Comparison of ENCODE assay signal across 13 cellular contexts in the genomic region with DNA sequence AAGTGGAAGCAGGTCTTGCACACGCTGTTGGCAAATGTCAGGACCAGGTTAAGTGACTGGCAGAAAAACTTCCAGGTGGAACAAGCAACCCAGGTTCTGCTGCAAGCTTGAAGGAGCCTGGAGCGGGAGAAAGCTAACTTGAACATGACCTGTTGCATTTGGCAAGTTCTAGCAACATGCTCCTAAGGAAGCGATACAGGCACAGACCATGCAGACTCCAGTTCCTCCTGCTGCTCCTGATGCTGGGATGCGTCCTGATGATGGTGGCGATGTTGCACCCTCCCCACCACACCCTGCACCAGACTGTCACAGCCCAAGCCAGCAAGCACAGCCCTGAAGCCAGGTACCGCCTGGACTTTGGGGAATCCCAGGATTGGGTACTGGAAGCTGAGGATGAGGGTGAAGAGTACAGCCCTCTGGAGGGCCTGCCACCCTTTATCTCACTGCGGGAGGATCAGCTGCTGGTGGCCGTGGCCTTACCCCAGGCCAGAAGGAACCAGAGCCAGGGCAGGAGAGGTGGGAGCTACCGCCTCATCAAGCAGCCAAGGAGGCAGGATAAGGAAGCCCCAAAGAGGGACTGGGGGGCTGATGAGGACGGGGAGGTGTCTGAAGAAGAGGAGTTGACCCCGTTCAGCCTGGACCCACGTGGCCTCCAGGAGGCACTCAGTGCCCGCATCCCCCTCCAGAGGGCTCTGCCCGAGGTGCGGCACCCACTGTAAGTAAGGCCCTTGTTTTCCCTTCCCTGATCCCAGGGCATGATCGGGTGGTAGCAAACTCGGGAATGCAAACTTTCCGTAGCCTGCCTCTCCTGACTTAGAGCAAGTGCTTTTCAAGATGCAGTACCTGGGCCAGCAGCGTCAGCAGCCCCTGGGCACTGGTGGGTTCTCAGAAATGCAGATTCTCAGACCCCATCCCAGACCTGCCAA. TPM values are rescaled to one million over a fixed set of nuclear protein-coding genes. Genes with fewer than 3 reads are reported as not detected.
DNase-seq lines count a peak whose midpoint lies in the region; ATAC-seq and TF ChIP-seq lines count a peak whose summit lies in the region.
"Had no signal": no experiment of that assay in that cellular context is flagged by ENCODE, and none has a peak within 500 bp of the region (broad histone marks: within the 10 kb centered on the region; RNA-seq: fewer than 3 reads in every experiment).

No MANE protein-coding gene starts in this region.

- no peak overlapping the region for H3K4me3 ChIP-seq in HEK293 (ENCODE audit: low read depth, low read length)
- peak overlapping the region; percentile 76 for H3K4me3 ChIP-seq in coronary artery
- H3K4me3 ChIP-seq in lung, result peak overlapping the region; percentile 1
- H3K4me3 ChIP-seq: SJCRH30 had no signal

- H3K4me1 ChIP-seq in HEK293 (ENCODE audit: control insufficient read depth, insufficient read depth, low read length) (no peaks in the 10 kb centered on the region; the same call in 1 of the 2 replicates), lung (ENCODE audit: control insufficient read depth in 2 of 2, insufficient read depth in 2 of 2, low read length in 2 of 2) (peaks cover 3 to 10% of the 10 kb centered on the region in 2 donors)

- DNase-seq in coronary artery (ENCODE audit: low spot score) (peak; percentile 73), lung (ENCODE audit: low spot score) (no peak), superior temporal gyrus (ENCODE audit: extremely low spot score) (peak; percentile 74), erythroblast (lab: John Stamatoyannopoulos, UW) (no peak), T-helper 9 cell (no peak)
- DNase-seq: CD4-positive, CD25-positive, alpha-beta regulatory T cell; NCI-H1048; NCI-H526 had no signal

- WGBS in lung, 2 donors, result 82 to 90% methylated on average over 19 of the region's 19 CpGs

- POLR2A ChIA-PET in HEK293 (lab: Yijun Ruan, JAX), result no interaction called here

- CTCF ChIA-PET in HEK293 (lab: Yijun Ruan, JAX), result interaction anchor here (0.7 to 10.3 kb wide), 4 partner anchors 52 to 126 kb away, joined by 3 to 167 read pairs (median 4); no protein-coding TSS in a partner anchor

- H3K27ac ChIP-seq in HEK293 (ENCODE audit: extremely low read depth, low read depth, low read length), result no peak overlapping the region
- peak overlapping the region; percentile 29 to 79 for H3K27ac ChIP-seq in coronary artery
- H3K27ac ChIP-seq in lung (ENCODE audit: low read depth in 1 of 2, low read length in 1 of 2), result peak overlapping the region in 1 of 2 donors; percentile 7
- H3K27ac ChIP-seq: SJCRH30 had no signal

- no peaks in the 10 kb centered on the region for H3K9me3 ChIP-seq in HEK293 (ENCODE audit: control insufficient read depth, insufficient read depth, low read depth, low read length)
- no peaks in the 10 kb centered on the region for H3K9me3 ChIP-seq in lung (ENCODE audit: control insufficient read depth in 2 of 2, insufficient read depth in 1 of 2, low read length in 1 of 2)
- H3K9me3 ChIP-seq: SJCRH30 had no signal

- no peaks in the 10 kb centered on the region for H3K36me3 ChIP-seq in HEK293 (ENCODE audit: control insufficient read depth in 2 of 2, insufficient read depth in 1 of 2, low read length in 2 of 2)
- no peaks in the 10 kb centered on the region for H3K36me3 ChIP-seq in lung (ENCODE audit: control insufficient read depth in 2 of 2, insufficient read depth in 2 of 2, low read length in 2 of 2)
- H3K36me3 ChIP-seq: SJCRH30 had no signal

- H3K27me3 ChIP-seq in lung (ENCODE audit: control insufficient read depth, insufficient read depth), result no peaks in the 10 kb centered on the region
- H3K27me3 ChIP-seq: SJCRH30 had no signal

- no peak for ATAC-seq in lung (ENCODE audit: insufficient read depth, low FRiP score)
- no peak for ATAC-seq in HG03457 (IDR thresholded peaks at IDR 0.05; ENCODE audit: unreplicated experiment)
- ATAC-seq in HG02884 (IDR thresholded peaks at IDR 0.05; ENCODE audit: unreplicated experiment), result no peak
- ATAC-seq: activated CD4-positive, CD25-positive, alpha-beta regulatory T cell treated with anti-CD3 and anti-CD28 coated beads, Interleukin-2, amount 50 U/mL, for 24 hours had no signal

- no peak for TF ChIP-seq POLR2A in erythroblast (IDR thresholded peaks at IDR 0.05; ENCODE audit: low read length)

- TF ChIP-seq CTCF in HEK293 (tag by site-specific recombination; IDR thresholded peaks at IDR 0.05), result no peak
- TF ChIP-seq CTCF in coronary artery (IDR thresholded peaks at IDR 0.05), result no peak
- no peak for TF ChIP-seq CTCF in lung (IDR thresholded peaks at IDR 0.05; ENCODE audit: control extremely low read depth, extremely low read depth)

TF ChIP-seq in HEK293, 187 proteins besides CTCF, POLR2A, EP300 and RAD21:
- TF ChIP-seq ZNF843 (tag by site-specific recombination; IDR thresholded peaks at IDR 0.05) (no peak), SCRT1 (tag by site-specific recombination; IDR thresholded peaks at IDR 0.05; ENCODE audit: borderline replicate concordance) (peak; percentile 65), ZNF837 (tag by site-specific recombination; IDR thresholded peaks at IDR 0.05) (no peak), EGR2 (tag by site-specific recombination; IDR thresholded peaks at IDR 0.05; ENCODE audit: low read depth) (no peak), ZNF426 (tag by site-specific recombination; IDR thresholded peaks at IDR 0.05) (no peak), SCRT2 (tag by site-specific recombination; IDR thresholded peaks at IDR 0.05) (peak; percentile 87), ZNF621 (tag by site-specific recombination; IDR thresholded peaks at IDR 0.05) (no peak), ZNF133 (tag by site-specific recombination; IDR thresholded peaks at IDR 0.05) (no peak), SP3 (tag by site-specific recombination; IDR thresholded peaks at IDR 0.05) (no peak), ZNF138 (tag by site-specific recombination; IDR thresholded peaks at IDR 0.05; ENCODE audit: borderline replicate concordance) (no peak), ZFP41 (tag by site-specific recombination; IDR thresholded peaks at IDR 0.05; ENCODE audit: borderline replicate concordance) (no peak), KLF16 (tag by site-specific recombination; IDR thresholded peaks at IDR 0.05) (no peak), ZNF626 (tag by site-specific recombination; IDR thresholded peaks at IDR 0.05) (no peak), ZNF366 (tag by site-specific recombination; conservative IDR thresholded peaks at IDR 0.05) (no peak)
- TF ChIP-seq, protein P1, sequence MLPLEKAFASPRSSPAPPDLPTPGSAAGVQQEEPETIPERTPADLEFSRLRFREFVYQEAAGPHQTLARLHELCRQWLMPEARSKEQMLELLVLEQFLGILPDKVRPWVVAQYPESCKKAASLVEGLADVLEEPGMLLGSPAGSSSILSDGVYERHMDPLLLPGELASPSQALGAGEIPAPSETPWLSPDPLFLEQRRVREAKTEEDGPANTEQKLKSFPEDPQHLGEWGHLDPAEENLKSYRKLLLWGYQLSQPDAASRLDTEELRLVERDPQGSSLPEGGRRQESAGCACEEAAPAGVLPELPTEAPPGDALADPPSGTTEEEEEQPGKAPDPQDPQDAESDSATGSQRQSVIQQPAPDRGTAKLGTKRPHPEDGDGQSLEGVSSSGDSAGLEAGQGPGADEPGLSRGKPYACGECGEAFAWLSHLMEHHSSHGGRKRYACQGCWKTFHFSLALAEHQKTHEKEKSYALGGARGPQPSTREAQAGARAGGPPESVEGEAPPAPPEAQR (tag by site-specific recombination; IDR thresholded peaks at IDR 0.05), result no peak
- TF ChIP-seq, protein P2, sequence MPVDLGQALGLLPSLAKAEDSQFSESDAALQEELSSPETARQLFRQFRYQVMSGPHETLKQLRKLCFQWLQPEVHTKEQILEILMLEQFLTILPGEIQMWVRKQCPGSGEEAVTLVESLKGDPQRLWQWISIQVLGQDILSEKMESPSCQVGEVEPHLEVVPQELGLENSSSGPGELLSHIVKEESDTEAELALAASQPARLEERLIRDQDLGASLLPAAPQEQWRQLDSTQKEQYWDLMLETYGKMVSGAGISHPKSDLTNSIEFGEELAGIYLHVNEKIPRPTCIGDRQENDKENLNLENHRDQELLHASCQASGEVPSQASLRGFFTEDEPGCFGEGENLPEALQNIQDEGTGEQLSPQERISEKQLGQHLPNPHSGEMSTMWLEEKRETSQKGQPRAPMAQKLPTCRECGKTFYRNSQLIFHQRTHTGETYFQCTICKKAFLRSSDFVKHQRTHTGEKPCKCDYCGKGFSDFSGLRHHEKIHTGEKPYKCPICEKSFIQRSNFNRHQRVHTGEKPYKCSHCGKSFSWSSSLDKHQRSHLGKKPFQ (tag by site-specific recombination; IDR thresholded peaks at IDR 0.05), result no peak
- TF ChIP-seq, protein P3, sequence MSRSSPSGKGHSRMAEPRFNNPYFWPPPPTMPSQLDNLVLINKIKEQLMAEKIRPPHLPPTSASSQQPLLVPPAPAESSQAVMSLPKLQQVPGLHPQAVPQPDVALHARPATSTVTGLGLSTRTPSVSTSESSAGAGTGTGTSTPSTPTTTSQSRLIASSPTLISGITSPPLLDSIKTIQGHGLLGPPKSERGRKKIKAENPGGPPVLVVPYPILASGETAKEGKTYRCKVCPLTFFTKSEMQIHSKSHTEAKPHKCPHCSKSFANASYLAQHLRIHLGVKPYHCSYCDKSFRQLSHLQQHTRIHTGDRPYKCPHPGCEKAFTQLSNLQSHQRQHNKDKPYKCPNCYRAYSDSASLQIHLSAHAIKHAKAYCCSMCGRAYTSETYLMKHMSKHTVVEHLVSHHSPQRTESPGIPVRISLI (tag by site-specific recombination; IDR thresholded peaks at IDR 0.05), result no peak

RNA-seq across cellular contexts. Expression of a gene that starts 0.8 kb away (rescaled TPM):
- 1 to 10 TPM; 2.8 to 9.7 TPM for total RNA-seq in lung
- 1 to 10 TPM; 6.8 to 8.4 TPM for polyA plus RNA-seq in lung
- total RNA-seq: CD4-positive, CD25-positive, alpha-beta regulatory T cell had no signal
- polyA plus RNA-seq: CD4-positive, CD25-positive, alpha-beta regulatory T cell had no signal

Comparison
In these comparisons a context has a peak if more than half of its experiments do, and no peak if none do; other contexts are left out.
1. DNase-seq: peak in coronary artery (single experiment) and superior temporal gyrus (single experiment); none in lung (single experiment), erythroblast (0 of 2) and T-helper 9 cell (single experiment).